ENCODE assay signal across 25 cellular contexts in the genomic region with DNA sequence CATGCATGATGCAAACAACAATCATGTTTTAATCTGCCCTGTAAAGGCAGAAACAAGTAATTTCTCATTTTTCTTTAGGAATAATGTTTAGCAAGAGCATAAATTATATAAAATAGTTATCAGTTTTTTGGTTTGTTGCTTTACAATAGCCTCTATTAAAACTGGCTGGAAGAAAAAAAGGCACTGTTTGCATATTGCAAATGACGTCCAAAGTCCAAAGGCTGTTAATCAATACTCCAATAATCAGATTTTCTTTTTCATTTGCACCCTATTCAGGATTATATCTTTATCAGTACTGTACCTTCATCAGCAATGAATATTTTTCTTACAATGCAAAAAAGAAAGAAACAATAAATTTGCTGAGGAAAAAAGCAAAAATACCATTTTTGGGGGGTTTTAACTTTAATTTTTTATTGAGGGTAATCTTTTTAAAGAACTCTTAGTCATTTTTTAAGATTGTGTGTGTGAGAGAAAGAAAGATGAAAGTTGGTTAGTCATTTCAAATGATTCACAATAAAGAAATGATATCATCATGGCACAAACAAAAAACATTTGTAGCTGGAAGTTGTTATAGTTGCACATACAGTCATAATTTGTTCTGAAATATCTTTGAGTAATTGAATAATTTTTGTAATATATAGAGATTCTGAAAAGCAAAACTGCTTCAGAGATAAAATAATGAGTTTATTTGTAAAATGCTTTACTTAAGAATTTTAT. TPM values are rescaled to one million over a fixed set of nuclear protein-coding genes. Genes with fewer than 3 reads are reported as not detected.
A peak's percentile ranks its signal among the peaks of the same experiment; 100 is the strongest.
DNase-seq lines count a peak whose midpoint lies in the region; ATAC-seq and TF ChIP-seq lines count a peak whose summit lies in the region.
"Had no signal": no experiment of that assay in that cellular context is flagged by ENCODE, and none has a peak within 500 bp of the region (broad histone marks: within the 10 kb centered on the region; RNA-seq: fewer than 3 reads in every experiment).

No MANE protein-coding gene starts in this region.

- ATAC-seq in GM21528 (IDR thresholded peaks at IDR 0.05; ENCODE audit: low FRiP score, unreplicated experiment) (no peak), upper lobe of left lung (ENCODE audit: low FRiP score in 2 of 2) (no peak)
- ATAC-seq: activated CD4-positive, alpha-beta T cell treated with anti-CD3 and anti-CD28 coated beads for 36 hours; activated naive CD4-positive, alpha-beta T cell treated with anti-CD3 and anti-CD28 coated beads, Interleukin-2, amount 50 U/mL, for 72 hours; activated T-cell treated with anti-CD3 and anti-CD28 coated beads, Interleukin-2, amount 50 U/mL, for 72 hours; left colon; natural killer cell had no signal

- no peak for TF ChIP-seq POLR2A in upper lobe of left lung (IDR thresholded peaks at IDR 0.05)

- TF ChIP-seq EP300 in upper lobe of left lung (IDR thresholded peaks at IDR 0.05), result no peak

- no peak overlapping the region for H3K27ac ChIP-seq in osteoblast (ENCODE audit: low read depth, low read length)
- H3K27ac ChIP-seq in ascending aorta, result no peak overlapping the region
- H3K27ac ChIP-seq in upper lobe of left lung, result no peak overlapping the region
- H3K27ac ChIP-seq: right atrium auricular region, SJCRH30 had no signal

- no peaks in the 10 kb centered on the region for H3K27me3 ChIP-seq in osteoblast (ENCODE audit: insufficient read depth, low read length)
- no peaks in the 10 kb centered on the region for H3K27me3 ChIP-seq in ascending aorta
- H3K27me3 ChIP-seq in upper lobe of left lung, result no peaks in the 10 kb centered on the region
- H3K27me3 ChIP-seq: right atrium auricular region, SJCRH30 had no signal

- H3K4me2 ChIP-seq in osteoblast (ENCODE audit: insufficient read depth, low read length), result no peak overlapping the region

- H3K79me2 ChIP-seq in osteoblast (ENCODE audit: insufficient read depth, low read length), result no peaks in the 10 kb centered on the region

- H2AFZ ChIP-seq in osteoblast (ENCODE audit: low read length), result no peak overlapping the region

- no peak for TF ChIP-seq CTCF in AG10803 (conservative IDR thresholded peaks at IDR 0.05; ENCODE audit: low read length)
- TF ChIP-seq CTCF in osteoblast (IDR thresholded peaks at IDR 0.05; ENCODE audit: extremely low read depth, low read depth, low read length), result no peak
- TF ChIP-seq CTCF in ascending aorta (IDR thresholded peaks at IDR 0.05), result no peak
- no peak for TF ChIP-seq CTCF in upper lobe of left lung (IDR thresholded peaks at IDR 0.05)

- H3K36me3 ChIP-seq in osteoblast (ENCODE audit: insufficient read depth, low read length) (no peaks in the 10 kb centered on the region), ascending aorta (no peaks in the 10 kb centered on the region), upper lobe of left lung (no peaks in the 10 kb centered on the region)
- H3K36me3 ChIP-seq: right atrium auricular region, SJCRH30 had no signal

- H4K20me1 ChIP-seq in osteoblast (ENCODE audit: insufficient read depth, low read length), result no peaks in the 10 kb centered on the region

- intact Hi-C loops in ascending aorta (cut with DNase I), result no loop called here

- H3K4me1 ChIP-seq in osteoblast (ENCODE audit: insufficient read depth, low read length), result peaks cover 5% of the 10 kb centered on the region
- H3K4me1 ChIP-seq in ascending aorta, result no peaks in the 10 kb centered on the region
- H3K4me1 ChIP-seq in upper lobe of left lung, result peaks cover 0 to 19% (median 6%) of the 10 kb centered on the region in 4 donors
- H3K4me1 ChIP-seq: right atrium auricular region, SJCRH30 had no signal

- WGBS in upper lobe of left lung, 2 donors, result 83 to 93% methylated on average over 1 of the region's 1 CpG

- H3K4me3 ChIP-seq in AG10803 (ENCODE audit: low read length) (no peak overlapping the region), osteoblast (ENCODE audit: insufficient read depth, low read length) (no peak overlapping the region), ascending aorta (no peak overlapping the region), upper lobe of left lung (no peak overlapping the region)
- H3K4me3 ChIP-seq: right atrium auricular region, SJCRH30 had no signal

- H3K9me3 ChIP-seq in osteoblast (ENCODE audit: low read depth, low read length) (no peaks in the 10 kb centered on the region), ascending aorta (no peaks in the 10 kb centered on the region), upper lobe of left lung (no peaks in the 10 kb centered on the region)
- H3K9me3 ChIP-seq: right atrium auricular region, SJCRH30 had no signal

- DNase-seq in AG10803 (ENCODE audit: low read depth) (peak; percentile 47), LHCN-M2 (ENCODE audit: low read depth) (peak; percentile 64), fibroblast of gingiva (ENCODE audit: low read depth) (peak; percentile 45), osteoblast (ENCODE audit: insufficient read length, low spot score, missing footprints) (peak; percentile 91), NCI-H2029 treated with DMSO at 0.1 percent for 48 hours (lab: John Stamatoyannopoulos, UW) (no peak), ascending aorta (ENCODE audit: low spot score in 2 of 2) (no peak), upper lobe of left lung (no peak)
- DNase-seq: activated CD4-positive, alpha-beta T cell treated with anti-CD3 and anti-CD28 coated beads for 36 hours; activated T-cell treated with anti-CD3 and anti-CD28 coated beads, Interleukin-2, amount 50 U/mL, for 72 hours; CD4-positive, alpha-beta T cell; DMS 273 treated with DMSO at 0.1 percent for 48 hours; GDM1; left colon; natural killer cell; NCI-H1092; NCI-H2081 treated with DMSO at 0.1 percent for 48 hours; OCI-M1; SJCRH30; substantia nigra had no signal

RNA-seq across cellular contexts. Expression of gene AKR1C2, which starts 44.4 kb away (rescaled TPM):
- total RNA-seq in LHCN-M2 (2014; rRNA removed) (10.0 and 10.3 TPM in 2 replicates), osteoblast (38.6 and 46.0 TPM in 2 replicates), ascending aorta (16.6 TPM), upper lobe of left lung (10 to 100 TPM in 5 of 6 donors, 1 to 10 TPM in 1; 7.3 to 76.0 (median 28.6) TPM)
- polyA plus RNA-seq in LHCN-M2 (2012), result 21.9 TPM
- total RNA-seq: activated CD4-positive, alpha-beta T cell treated with anti-CD3 and anti-CD28 coated beads for 36 hours; activated CD8-positive, alpha-beta memory T cell treated with anti-CD3 and anti-CD28 coated beads for 36 hours; activated naive CD4-positive, alpha-beta T cell treated with anti-CD3 and anti-CD28 coated beads, Interleukin-2, amount 50 U/mL, for 72 hours; natural killer cell; osteocyte; T-helper 1 cell treated with Interleukin-12 subunit alpha and Interleukin-12 subunit beta and Interleukin-4 antibody, amounts not matched to agents 30 ng/mL and 1 ng/mL, for 36 hours had no signal

RNA-seq across cellular contexts. Expression of gene AKR1C3, which starts 46.1 kb away (rescaled TPM):
- total RNA-seq in LHCN-M2 (2014; rRNA removed), result 25.7 and 33.5 TPM in 2 replicates
- polyA plus RNA-seq in LHCN-M2 (2012), result 36.2 TPM
- total RNA-seq in osteoblast, result 207 and 238 TPM in 2 replicates
- total RNA-seq in ascending aorta, result 64.4 TPM
- 100 to 1,000 TPM in 3 of 6 donors, 10 to 100 TPM in 3; 39.8 to 136 (median 96.0) TPM for total RNA-seq in upper lobe of left lung
- total RNA-seq: activated CD8-positive, alpha-beta memory T cell treated with anti-CD3 and anti-CD28 coated beads for 36 hours had no signal

Comparison
In these comparisons a context has a peak if more than half of its experiments do, and no peak if none do; other contexts are left out.
1. DNase-seq: peak in AG10803 (single experiment), LHCN-M2 (single experiment), fibroblast of gingiva (single experiment) and osteoblast (single experiment); none in NCI-H2029 treated with DMSO at 0.1 percent for 48 hours (single experiment), ascending aorta (0 of 2) and upper lobe of left lung (0 of 2).